ENCODE assay signal across 10 cellular contexts in genomic region chr2:169069341-169069740, GRCh38. TPM values are rescaled to one million over a fixed set of nuclear protein-coding genes. Genes with fewer than 3 reads are reported as not detected.
DNase-seq lines count a peak whose midpoint lies in the region; ATAC-seq and TF ChIP-seq lines count a peak whose summit lies in the region.
"Had no signal": no experiment of that assay in that cellular context is flagged by ENCODE, and none has a peak within 500 bp of the region (broad histone marks: within the 10 kb centered on the region; RNA-seq: fewer than 3 reads in every experiment).

TSS of gene DHRS9 (plus strand) at chr2:169069563. CDS start at chr2:169081582, 12,019 bp downstream.

- intact Hi-C loops in left cardiac atrium (cut with DNase I) (no loop called here), left ventricle myocardium inferior (cut with micrococcal nuclease) (no loop called here)

- 54% methylated on average over 5 of the region's 5 CpGs for WGBS in suprapubic skin

- no peak within 1 kb of the TSS for H3K27ac ChIP-seq in left ventricle myocardium inferior (replicated peaks)
- H3K27ac ChIP-seq in suprapubic skin, result no peak within 1 kb of the TSS
- H3K27ac ChIP-seq: adrenal gland, Peyer's patch had no signal

- ATAC-seq in left cardiac atrium, result peak in 1 of 2 donors; percentile 55
- ATAC-seq in HG02870 (IDR thresholded peaks at IDR 0.05; ENCODE audit: unreplicated experiment), result no peak

- DNase-seq in left cardiac atrium (no peak), left ventricle myocardium inferior (no peak), SK-MEL-5 (ENCODE audit: low read depth, low spot score) (peak; percentile 4), glomerular visceral epithelial cell (ENCODE audit: extremely low spot score) (peak; percentile 83), suprapubic skin (ENCODE audit: low spot score in 2 of 2) (no peak)
- DNase-seq in NK-92 treated with Interleukin-12 subunit alpha and Interleukin-12 subunit beta, amount 100 ng/mL, for 24 hours (lab: John Stamatoyannopoulos, UW), result no peak

- TF ChIP-seq POLR2A in suprapubic skin (IDR thresholded peaks at IDR 0.05), result no peak

- H3K4me1 ChIP-seq in left ventricle myocardium inferior (no peaks in the 10 kb centered on the region), suprapubic skin (peaks cover 6% of the 10 kb centered on the region)
- H3K4me1 ChIP-seq: Peyer's patch had no signal

- no peak for TF ChIP-seq CTCF in left ventricle myocardium inferior (IDR thresholded peaks at IDR 0.05; ENCODE audit: borderline replicate concordance)
- TF ChIP-seq CTCF in subcutaneous adipose tissue (IDR thresholded peaks at IDR 0.05; ENCODE audit: low read depth), result no peak
- TF ChIP-seq CTCF in suprapubic skin (IDR thresholded peaks at IDR 0.05), result no peak

- H3K27me3 ChIP-seq in left ventricle myocardium inferior (ENCODE audit: low read depth), result no peaks in the 10 kb centered on the region
- H3K27me3 ChIP-seq in suprapubic skin, result no peaks in the 10 kb centered on the region
- H3K27me3 ChIP-seq: adrenal gland, Peyer's patch had no signal

- in situ Hi-C loops in SK-MEL-5 (cut with HindIII; ENCODE audit: low pct_unique_long_range_greater_than_20kb, low sequenced_read_pairs), result no loop called here

- H3K36me3 ChIP-seq in left ventricle myocardium inferior, result no peaks in the 10 kb centered on the region
- H3K36me3 ChIP-seq in suprapubic skin, result no peaks in the 10 kb centered on the region
- H3K36me3 ChIP-seq: adrenal gland, Peyer's patch had no signal

- TF ChIP-seq EP300 in suprapubic skin (IDR thresholded peaks at IDR 0.05), result no peak

- H3K9me3 ChIP-seq in left ventricle myocardium inferior (replicated peaks) (no peaks in the 10 kb centered on the region), suprapubic skin (no peaks in the 10 kb centered on the region)
- H3K9me3 ChIP-seq: adrenal gland, Peyer's patch had no signal

- H3K4me3 ChIP-seq in left ventricle myocardium inferior (no peak within 1 kb of the TSS), suprapubic skin (no peak within 1 kb of the TSS)
- H3K4me3 ChIP-seq: adrenal gland, Peyer's patch had no signal

RNA-seq across cellular contexts. Expression of gene DHRS9, which starts in this region (rescaled TPM):
- total RNA-seq in left cardiac atrium (10 to 100 TPM; 47.6 to 76.9 TPM), left ventricle myocardium inferior (7.3 TPM), subcutaneous adipose tissue (100 to 1,000 TPM in 1 of 4 donors, 10 to 100 TPM in 2, 1 to 10 TPM in 1; 4.3 to 130 (median 18.8) TPM), suprapubic skin (1 to 10 TPM; 2.0 to 3.9 (median 2.3) TPM)
- total RNA-seq in SK-MEL-5 (2014; rRNA removed; shearing (Covaris generic)), result not detected in 2 replicates
- not detected in 2 replicates for polyA plus RNA-seq in SK-MEL-5 (2015; cell fraction: cytosol; rRNA removed)
- polyA plus RNA-seq in SK-MEL-5 (2015; cell fraction: nucleus; rRNA removed), result not detected in 2 replicates

Comparison
In these comparisons a context has a peak if more than half of its experiments do, and no peak if none do; other contexts are left out.
1. Peak in DNase-seq in SK-MEL-5; RNA of the gene not detected or under 1 TPM.